21 cellular contexts compared by ENCODE assay signal in the genomic region with DNA sequence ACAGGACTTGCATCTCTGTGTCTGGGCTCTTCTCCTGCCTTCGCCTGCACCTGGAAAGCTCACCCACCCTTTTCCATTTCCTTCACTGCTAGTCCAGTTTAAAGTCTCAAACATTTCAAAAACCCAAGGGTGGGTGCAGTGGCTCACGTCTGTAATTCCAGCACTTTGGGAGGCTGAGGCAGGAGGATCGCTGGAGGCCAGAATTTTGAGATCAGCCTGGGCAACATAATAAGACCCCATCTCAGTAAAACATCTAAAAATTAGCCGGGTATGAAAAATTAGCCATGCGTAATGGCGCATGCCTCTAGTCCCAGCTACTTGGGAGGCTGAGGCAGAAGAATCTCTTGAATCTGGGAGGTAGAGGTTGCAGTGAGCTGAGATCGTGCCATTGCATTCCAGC.
DNase-seq lines count a peak whose midpoint lies in the region; ATAC-seq and TF ChIP-seq lines count a peak whose summit lies in the region.
"Had no signal": no experiment of that assay in that cellular context is flagged by ENCODE, and none has a peak within 500 bp of the region (broad histone marks: within the 10 kb centered on the region; RNA-seq: fewer than 3 reads in every experiment).

No MANE protein-coding gene starts in this region.

- H3K4me1 ChIP-seq in H9 (ENCODE audit: insufficient read depth, low read length) (peaks cover 1% of the 10 kb centered on the region; the same call in 1 of the 2 replicates), colonic mucosa (no peaks in the 10 kb centered on the region), SK-N-SH (ENCODE audit: control insufficient read depth in 1 of 2, insufficient read depth in 2 of 2, low read depth in 1 of 2, low read length in 1 of 2) (no peaks in the 10 kb centered on the region; a peak in 1 of 4 replicates)

- H3K23me2 ChIP-seq in H9 (ENCODE audit: insufficient read length, low read depth, low read length, poor library complexity, severe bottlenecking), result no peaks in the 10 kb centered on the region

- H3K79me1 ChIP-seq in H9 (ENCODE audit: insufficient read depth, low read depth, low read length, poor library complexity, severe bottlenecking), result no peaks in the 10 kb centered on the region

- H3K79me2 ChIP-seq in H9 (ENCODE audit: insufficient read depth, low read length) (no peaks in the 10 kb centered on the region), SK-N-SH (ENCODE audit: insufficient read depth) (peaks cover 31% of the 10 kb centered on the region)

- ATAC-seq in WTC11, result no peak
- no peak for ATAC-seq in HG02798 (IDR thresholded peaks at IDR 0.05; ENCODE audit: poor library complexity, unreplicated experiment)
- ATAC-seq: CD8-positive, alpha-beta T cell; GM12878 had no signal

- H3K27me3 Mint-ChIP-seq in H9 (ENCODE audit: low read depth), result no peaks in the 10 kb centered on the region
- no peaks in the 10 kb centered on the region for H3K27me3 Mint-ChIP-seq in WTC11 (ENCODE audit: low read depth)
- H3K27me3 Mint-ChIP-seq in type B pancreatic cell, result no peaks in the 10 kb centered on the region
- H3K27me3 Mint-ChIP-seq: B cell; CD4-positive, CD25-positive, alpha-beta regulatory T cell had no signal

- no peak overlapping the region for H3K23ac ChIP-seq in H9 (ENCODE audit: insufficient read length, low read depth, low read length)

- no peak for TF ChIP-seq EP300 in SK-N-SH (IDR thresholded peaks at IDR 0.05; ENCODE audit: borderline replicate concordance in 1 of 2, low read depth in 1 of 2, low read length in 1 of 2)

- peak; percentile 57 for DNase-seq in NCI-H82 (lab: John Stamatoyannopoulos, UW)
- no peak for DNase-seq in NCI-H82 treated with DMSO at 0.1 percent for 48 hours (lab: John Stamatoyannopoulos, UW; ENCODE audit: unreplicated experiment)
- DNase-seq in H9, result no peak
- DNase-seq in WTC11 (ENCODE audit: low spot score), result no peak
- DNase-seq in type B pancreatic cell (ENCODE audit: extremely low spot score, unreplicated experiment), result no peak
- no peak for DNase-seq in colonic mucosa
- no peak for DNase-seq in SK-N-SH
- DNase-seq: CD4-positive, CD25-positive, alpha-beta regulatory T cell; CD8-positive, alpha-beta T cell; DMS 273 treated with DMSO at 0.1 percent for 48 hours; DMS79; EL; GDM1; GM23248 had no signal

- H2BK12ac ChIP-seq in H9 (ENCODE audit: insufficient read length, low read depth, low read length), result no peak overlapping the region

- H3K9ac ChIP-seq in H9 (ENCODE audit: extremely low read depth, insufficient read length, low read length) (no peak overlapping the region), colonic mucosa (ENCODE audit: low read depth in 2 of 2, low read length in 2 of 2) (no peak overlapping the region), SK-N-SH (no peak overlapping the region)
- H3K9ac ChIP-seq: BLaER1, GM23248 had no signal

- H3K9me3 ChIP-seq in H9 (ENCODE audit: control insufficient read depth, low read depth, low read length), result no peaks in the 10 kb centered on the region
- no peaks in the 10 kb centered on the region for H3K9me3 ChIP-seq in colonic mucosa
- H3K9me3 ChIP-seq in SK-N-SH, result no peaks in the 10 kb centered on the region
- H3K9me3 ChIP-seq: BLaER1, HAP-1 had no signal

- no peak overlapping the region for H3T11ph ChIP-seq in H9 (ENCODE audit: low read length)

- H4K20me1 ChIP-seq in H9 (ENCODE audit: control insufficient read depth, insufficient read depth, insufficient read length) (no peaks in the 10 kb centered on the region), SK-N-SH (ENCODE audit: insufficient read depth) (no peaks in the 10 kb centered on the region)
- H4K20me1 ChIP-seq: BLaER1 had no signal

- no peak overlapping the region for H2BK20ac ChIP-seq in H9 (ENCODE audit: low read depth, low read length, poor library complexity, severe bottlenecking)

- no peak overlapping the region for H4K5ac ChIP-seq in H9 (ENCODE audit: insufficient read length, low read depth, low read length)

- H3K4me3 ChIP-seq in colonic mucosa (no peak overlapping the region), SK-N-SH (ENCODE audit: low read depth in 2 of 2, low read length in 1 of 2) (no peak overlapping the region)
- H3K4me3 ChIP-seq: BLaER1, GM12878, GM23248, HAP-1 had no signal

- H3K4me2 ChIP-seq in H9 (ENCODE audit: insufficient read depth, insufficient read length, low read length) (no peak overlapping the region), SK-N-SH (no peak overlapping the region)
- H3K4me2 ChIP-seq: BLaER1 had no signal

- H3K9me3 Mint-ChIP-seq in H9 (peaks cover 0 to 5% of the 10 kb centered on the region in 2 experiments; a peak in 1 of 5 replicates), WTC11 (0 out of 2 replicates have a peak, but pooled peaks cover 3% of the 10 kb centered on the region), type B pancreatic cell (no peaks in the 10 kb centered on the region)
- H3K9me3 Mint-ChIP-seq: CD4-positive, CD25-positive, alpha-beta regulatory T cell; CD8-positive, alpha-beta T cell had no signal

- no peak overlapping the region for H3K18ac ChIP-seq in H9 (ENCODE audit: insufficient read length, low read depth, low read length)

- peaks cover 25 to 44% (median 31%) of the 10 kb centered on the region in 3 experiments for H3K36me3 Mint-ChIP-seq in H9 (ENCODE audit: insufficient read depth in 1 of 3, low read depth in 3 of 3)
- H3K36me3 Mint-ChIP-seq in WTC11, result peaks cover 28% of the 10 kb centered on the region
- H3K36me3 Mint-ChIP-seq in type B pancreatic cell, result peaks cover 23% of the 10 kb centered on the region
- H3K36me3 Mint-ChIP-seq: CD4-positive, CD25-positive, alpha-beta regulatory T cell; CD8-positive, alpha-beta T cell had no signal

- no peak for TF ChIP-seq RAD21 in SK-N-SH (IDR thresholded peaks at IDR 0.05; ENCODE audit: low read length)

- no peak overlapping the region for H3K14ac ChIP-seq in H9 (ENCODE audit: insufficient read depth, low read length)

- H2BK15ac ChIP-seq in H9 (ENCODE audit: low read depth, low read length), result no peak overlapping the region

- H3K36me3 ChIP-seq in colonic mucosa, result no peaks in the 10 kb centered on the region
- peaks cover 3 to 80% of the 10 kb centered on the region in 2 experiments for H3K36me3 ChIP-seq in SK-N-SH (replicated peaks in 1 of 2; ENCODE audit: control insufficient read depth in 1 of 2, insufficient read depth in 2 of 2, low read length in 1 of 2)
- H3K36me3 ChIP-seq: BLaER1 had no signal

- no peak overlapping the region for H2AFZ ChIP-seq in H9 (ENCODE audit: low read length)
- H2AFZ ChIP-seq in SK-N-SH (ENCODE audit: low read depth), result no peak overlapping the region
- H2AFZ ChIP-seq: GM23248 had no signal

- peaks cover 14% of the 10 kb centered on the region for H3F3A ChIP-seq in SK-N-SH (replicated peaks; ENCODE audit: insufficient read depth)

- no peak overlapping the region for H3K56ac ChIP-seq in H9 (ENCODE audit: insufficient read length, low read depth, low read length)

- peak overlapping the region in 2 of 3 experiments; percentile 13 to 86; a peak in 3 of 7 replicates for H3K27ac Mint-ChIP-seq in H9
- H3K27ac Mint-ChIP-seq in WTC11, result 0 out of 2 replicates have a peak overlapping the region, but pooled peaks have one; percentile 16
- H3K27ac Mint-ChIP-seq in type B pancreatic cell, result peak overlapping the region; percentile 18
- H3K27ac Mint-ChIP-seq: B cell; CD4-positive, CD25-positive, alpha-beta regulatory T cell; CD8-positive, alpha-beta T cell had no signal

- H3K9me2 ChIP-seq in SK-N-SH, result no peaks in the 10 kb centered on the region

- no peaks in the 10 kb centered on the region for H3K27me3 ChIP-seq in H9 (ENCODE audit: insufficient read depth, low read length)
- H3K27me3 ChIP-seq in colonic mucosa, result no peaks in the 10 kb centered on the region
- no peaks in the 10 kb centered on the region for H3K27me3 ChIP-seq in SK-N-SH (ENCODE audit: insufficient read depth)
- H3K27me3 ChIP-seq: BLaER1 had no signal

- H2AK5ac ChIP-seq in H9 (ENCODE audit: insufficient read length, low read length), result no peak overlapping the region

- POLR2A ChIA-PET in WTC11 (lab: Charles Lee), result interaction anchor here (0.7 kb wide), 1 partner anchor 289 kb away, joined by 3 read pairs; no protein-coding TSS in a partner anchor
- POLR2A ChIA-PET in SK-N-SH (lab: Yijun Ruan, JAX), result no interaction called here

- no peak overlapping the region for H2BK120ac ChIP-seq in H9 (ENCODE audit: low read depth, low read length, poor library complexity, severe bottlenecking)

- intact Hi-C loops in colonic mucosa (cut with DNase I), result loop anchor here (10.0 kb wide), 1 partner anchor 72 kb away; no protein-coding TSS in a partner anchor

- H4K8ac ChIP-seq in H9 (replicated peaks; ENCODE audit: insufficient read length, low read depth, low read length), result no peak overlapping the region

- no CpG with 5 or more reads among the region's 7 CpGs for WGBS in H9 (ENCODE audit: extremely low coverage, insufficient read length, low lambda C conversion rate)
- 96% methylated on average over 7 of the region's 7 CpGs for WGBS in SK-N-SH (ENCODE audit: low lambda C conversion rate)

- TF ChIP-seq CTCF in H9 (conservative IDR thresholded peaks at IDR 0.05), result no peak
- no peak for TF ChIP-seq CTCF in WTC11 (IDR thresholded peaks at IDR 0.05)
- no peak for TF ChIP-seq CTCF in type B pancreatic cell (conservative IDR thresholded peaks at IDR 0.05)
- no peak for TF ChIP-seq CTCF in colonic mucosa (IDR thresholded peaks at IDR 0.05)
- no peak for TF ChIP-seq CTCF in SK-N-SH (IDR thresholded peaks at IDR 0.05)

- H3K4me1 Mint-ChIP-seq in H9, result peaks cover 29 to 34% of the 10 kb centered on the region in 2 experiments
- peaks cover 39% of the 10 kb centered on the region for H3K4me1 Mint-ChIP-seq in WTC11
- H3K4me1 Mint-ChIP-seq in type B pancreatic cell (ENCODE audit: unreplicated experiment), result peaks cover 12% of the 10 kb centered on the region

- H3K4me3 Mint-ChIP-seq in H9 (no peak overlapping the region), WTC11 (no peak overlapping the region), type B pancreatic cell (no peak overlapping the region)
- H3K4me3 Mint-ChIP-seq: B cell; CD4-positive, CD25-positive, alpha-beta regulatory T cell; CD8-positive, alpha-beta T cell had no signal

- no peak overlapping the region for H4K91ac ChIP-seq in H9 (ENCODE audit: insufficient read length, low read depth, low read length)

- CTCF ChIA-PET in WTC11 (lab: Charles Lee) (interaction anchor here (1.2 kb wide), 1 partner anchor 433 kb away, joined by 3 read pairs; no protein-coding TSS in a partner anchor), SK-N-SH (lab: Yijun Ruan, JAX) (interaction anchor here (0.7 to 1.8 kb wide), 2 partner anchors 35 to 434 kb away, joined by 4 to 6 read pairs; no protein-coding TSS in a partner anchor)

- H3K4ac ChIP-seq in H9 (ENCODE audit: low read depth, low read length), result no peak overlapping the region

- H2BK5ac ChIP-seq in H9 (ENCODE audit: insufficient read length, low read length), result no peak overlapping the region

- H3K27ac ChIP-seq in H9 (ENCODE audit: insufficient read length, low read depth, low read length), result no peak overlapping the region
- no peak overlapping the region for H3K27ac ChIP-seq in colonic mucosa
- H3K27ac ChIP-seq in SK-N-SH (ENCODE audit: low read depth in 2 of 2, low read length in 1 of 2), result no peak overlapping the region
- H3K27ac ChIP-seq: 22Rv1, BLaER1, C4-2B, GM23248 had no signal

TF ChIP-seq in WTC11, 78 proteins besides CTCF, POLR2A, EP300 and RAD21 (continues in another document):
- TF ChIP-seq TEAD1 (CRISPR knock-in tag; IDR thresholded peaks at IDR 0.05), result no peak

TF ChIP-seq in SK-N-SH, 30 proteins besides CTCF, POLR2A, EP300 and RAD21 (continues in another document):
- no peak for TF ChIP-seq ELF1 (IDR thresholded peaks at IDR 0.05)
- TF ChIP-seq EZH2phosphoT487 (IDR thresholded peaks at IDR 0.05; ENCODE audit: borderline replicate concordance, low read depth), result no peak
